14 cellular contexts compared by ENCODE assay signal in the genomic region with DNA sequence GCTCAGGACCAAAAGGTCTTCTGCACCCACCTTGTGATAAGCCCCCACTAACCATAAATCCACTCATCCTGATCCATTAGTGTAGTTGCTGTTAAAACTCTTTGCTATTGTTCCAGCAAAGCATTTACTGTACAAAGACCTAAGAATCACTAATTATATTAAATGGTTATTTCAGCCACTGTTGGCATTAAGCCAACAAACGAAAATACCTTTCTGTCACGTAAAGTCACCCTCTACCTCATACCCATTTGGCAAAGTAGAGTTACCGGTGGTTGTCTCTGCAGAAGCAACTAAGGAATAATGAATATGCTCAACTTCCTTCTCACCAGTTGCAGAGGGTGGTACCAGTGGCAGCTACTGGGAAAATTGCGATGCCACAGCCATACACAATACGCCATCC.
A peak's percentile ranks its signal among the peaks of the same experiment; 100 is the strongest.
DNase-seq lines count a peak whose midpoint lies in the region; ATAC-seq lines count a peak whose summit lies in the region.
"Had no signal": no experiment of that assay in that cellular context is flagged by ENCODE, and none has a peak within 500 bp of the region (broad histone marks: within the 10 kb centered on the region; RNA-seq: fewer than 3 reads in every experiment).

No MANE protein-coding gene starts in this region.

- no peak for ATAC-seq in HG03354 (IDR thresholded peaks at IDR 0.05; ENCODE audit: poor library complexity, severe bottlenecking, unreplicated experiment)
- ATAC-seq: CD8-positive, alpha-beta T cell; GM23338; HCT116 had no signal

- peak; percentile 13 for DNase-seq in DMS79 treated with DMSO at 0.1 percent for 48 hours (lab: John Stamatoyannopoulos, UW)
- DNase-seq in DMS79 (lab: John Stamatoyannopoulos, UW), result no peak
- peak; percentile 64 for DNase-seq in NCI-H1105 (lab: John Stamatoyannopoulos, UW)
- DNase-seq in NCI-H748 treated with DMSO at 0.1 percent for 48 hours (lab: John Stamatoyannopoulos, UW), result peak; percentile 55
- DNase-seq in foreskin melanocyte, result no peak
- DNase-seq: Caco-2; CD4-positive, CD25-positive, alpha-beta regulatory T cell; CD8-positive, alpha-beta T cell; DMS153; GF-D8; H9 had no signal

Comparison
In these comparisons a context has a peak if more than half of its experiments do, and no peak if none do; other contexts are left out.
1. DNase-seq: peak in DMS79 treated with DMSO at 0.1 percent for 48 hours (single experiment), NCI-H1105 (single experiment) and NCI-H748 treated with DMSO at 0.1 percent for 48 hours (single experiment); none in DMS79 (single experiment) and foreskin melanocyte (single experiment).